Comparison of ENCODE assay signal across 17 cellular contexts in the genomic region with DNA sequence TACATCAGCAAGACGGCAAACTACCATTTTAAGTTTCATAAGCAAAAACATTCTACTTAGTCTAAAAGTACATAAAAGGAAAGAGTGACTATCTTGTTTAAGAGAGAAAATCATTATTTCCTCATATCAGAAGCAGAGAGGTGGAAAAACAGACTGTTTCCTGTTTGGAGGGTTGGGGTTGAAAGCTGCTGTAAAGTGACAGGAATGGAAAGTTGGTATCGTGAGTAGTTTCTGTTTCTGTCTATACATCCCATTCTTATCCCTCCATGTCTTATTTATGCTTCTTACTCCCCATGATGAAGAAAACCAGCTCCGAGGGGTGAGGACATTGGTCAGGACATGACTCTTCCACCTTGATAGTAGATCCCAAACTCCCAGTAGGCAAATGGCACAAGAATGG.
DNase-seq lines count a peak whose midpoint lies in the region; ATAC-seq lines count a peak whose summit lies in the region.
"Had no signal": no experiment of that assay in that cellular context is flagged by ENCODE, and none has a peak within 500 bp of the region (broad histone marks: within the 10 kb centered on the region; RNA-seq: fewer than 3 reads in every experiment).

No MANE protein-coding gene starts in this region.

- H3K4me1 Mint-ChIP-seq in T-helper 17 cell = peaks cover 10% of the 10 kb centered on the region
- peaks cover 14% of the 10 kb centered on the region for H3K4me1 Mint-ChIP-seq in stimulated activated naive CD8-positive, alpha-beta T cell treated with anti-CD3 and anti-CD28 coated beads, Interleukin-15, Interleukin-2, amounts not matched to agents 100 ng/mL and 50 ng/mL, for 24 hours (ENCODE audit: low read depth)

- DNase-seq in activated naive CD4-positive, alpha-beta T cell treated with anti-CD3 and anti-CD28 coated beads, Interleukin-2, amount 50 U/mL, for 72 hours (ENCODE audit: low spot score in 2 of 2) = no peak
- DNase-seq in activated naive CD4-positive, alpha-beta T cell (lab: John Stamatoyannopoulos, UW) = no peak
- DNase-seq in T-helper 17 cell = no peak
- peak; percentile 80 to 91 for DNase-seq in dermis microvascular lymphatic vessel endothelial cell (ENCODE audit: low read depth in 2 of 2)
- no peak for DNase-seq in putamen (ENCODE audit: low spot score)
- no peak for DNase-seq in iPS-NIHi11 (ENCODE audit: low spot score)
- DNase-seq: DMS79, H7, HFFc6, NCI-H1436, NCI-H1930, NCI-H345, NCI-H524 treated with DMSO at 0.1 percent for 48 hours, PC-3, SIG-M5 had no signal

- no peaks in the 10 kb centered on the region for H3K9me3 ChIP-seq in T-helper 17 cell (ENCODE audit: control insufficient read depth, low read length, poor library complexity, severe bottlenecking)
- H3K9me3 ChIP-seq: A549 had no signal

- peak overlapping the region in 1 of 2 donors; percentile 90 for H3K27ac Mint-ChIP-seq in activated naive CD4-positive, alpha-beta T cell treated with anti-CD3 and anti-CD28 coated beads, Interleukin-2, amount 50 U/mL, for 72 hours
- no peak overlapping the region for H3K27ac Mint-ChIP-seq in T-helper 17 cell
- H3K27ac Mint-ChIP-seq in stimulated activated naive CD8-positive, alpha-beta T cell treated with anti-CD3 and anti-CD28 coated beads, Interleukin-15, Interleukin-2, amounts not matched to agents 100 ng/mL and 50 ng/mL, for 24 hours = peak overlapping the region; percentile 61
- H3K27ac Mint-ChIP-seq: HFFc6 had no signal

- peak; percentile 65 to 80 for ATAC-seq in activated naive CD4-positive, alpha-beta T cell treated with anti-CD3 and anti-CD28 coated beads, Interleukin-2, amount 50 U/mL, for 72 hours
- ATAC-seq in T-helper 17 cell = no peak
- ATAC-seq: A549, PC-3 had no signal

- H3K27me3 Mint-ChIP-seq in T-helper 17 cell = peaks cover 30% of the 10 kb centered on the region
- H3K27me3 Mint-ChIP-seq in stimulated activated naive CD8-positive, alpha-beta T cell treated with anti-CD3 and anti-CD28 coated beads, Interleukin-15, Interleukin-2, amounts not matched to agents 100 ng/mL and 50 ng/mL, for 24 hours = peaks cover 8% of the 10 kb centered on the region

- peaks cover 3 to 8% of the 10 kb centered on the region in 2 donors for H3K9me3 Mint-ChIP-seq in activated naive CD4-positive, alpha-beta T cell treated with anti-CD3 and anti-CD28 coated beads, Interleukin-2, amount 50 U/mL, for 72 hours
- no peaks in the 10 kb centered on the region for H3K9me3 Mint-ChIP-seq in stimulated activated naive CD8-positive, alpha-beta T cell treated with anti-CD3 and anti-CD28 coated beads, Interleukin-15, Interleukin-2, amounts not matched to agents 100 ng/mL and 50 ng/mL, for 24 hours
- H3K9me3 Mint-ChIP-seq: HFFc6 had no signal

- peaks cover 0 to 5% of the 10 kb centered on the region in 2 donors for H3K36me3 Mint-ChIP-seq in activated naive CD4-positive, alpha-beta T cell treated with anti-CD3 and anti-CD28 coated beads, Interleukin-2, amount 50 U/mL, for 72 hours
- H3K36me3 Mint-ChIP-seq in T-helper 17 cell (ENCODE audit: low read depth) = peaks cover 2% of the 10 kb centered on the region
- no peaks in the 10 kb centered on the region for H3K36me3 Mint-ChIP-seq in stimulated activated naive CD8-positive, alpha-beta T cell treated with anti-CD3 and anti-CD28 coated beads, Interleukin-15, Interleukin-2, amounts not matched to agents 100 ng/mL and 50 ng/mL, for 24 hours (ENCODE audit: low read depth)

- H3K4me3 Mint-ChIP-seq in T-helper 17 cell = peak overlapping the region; percentile 64
- no peak overlapping the region for H3K4me3 Mint-ChIP-seq in stimulated activated naive CD8-positive, alpha-beta T cell treated with anti-CD3 and anti-CD28 coated beads, Interleukin-15, Interleukin-2, amounts not matched to agents 100 ng/mL and 50 ng/mL, for 24 hours
- H3K4me3 Mint-ChIP-seq: HFFc6 had no signal

Comparison
In these comparisons a context has a peak if more than half of its experiments do, and no peak if none do; other contexts are left out.
1. DNase-seq: peak in dermis microvascular lymphatic vessel endothelial cell (2 of 2); none in activated naive CD4-positive, alpha-beta T cell treated with anti-CD3 and anti-CD28 coated beads, Interleukin-2, amount 50 U/mL, for 72 hours (0 of 2), activated naive CD4-positive, alpha-beta T cell (0 of 4), T-helper 17 cell (0 of 3), putamen (single experiment) and iPS-NIHi11 (single experiment).